In genomic region chr1:75733661-75734060, GRCh38 we compare ENCODE assay signal across 31 cellular contexts.
"Had no signal": no experiment of that assay in that cellular context is flagged by ENCODE, and none has a peak within 500 bp of the region (broad histone marks: within the 10 kb centered on the region; RNA-seq: fewer than 3 reads in every experiment).

No MANE protein-coding gene starts in this region.

- H3K4me1 ChIP-seq: ascending aorta, breast epithelium, heart left ventricle had no signal

- ATAC-seq: activated CD4-positive, alpha-beta T cell treated with anti-CD3 and anti-CD28 coated beads for 36 hours; activated naive CD4-positive, alpha-beta T cell treated with anti-CD3 and anti-CD28 coated beads, Interleukin-2, amount 50 U/mL, for 72 hours; activated T-cell treated with anti-CD3 and anti-CD28 coated beads, Interleukin-2, amount 50 U/mL, for 72 hours; esophagus mucosa; heart left ventricle; T-cell had no signal

- H3K36me3 ChIP-seq: breast epithelium had no signal

- H3K27ac ChIP-seq: ascending aorta, breast epithelium, cardiac muscle cell, coronary artery, dorsolateral prefrontal cortex, heart left ventricle had no signal

- H3K9me3 ChIP-seq: ascending aorta, breast epithelium, heart left ventricle had no signal

- DNase-seq: activated CD4-positive, alpha-beta memory T cell treated with anti-CD3 and anti-CD28 coated beads, Interleukin-2, amount 10 ng/mL, durations not matched to agents 7 days and 5 days; activated CD4-positive, alpha-beta T cell treated with anti-CD3 and anti-CD28 coated beads for 36 hours; activated CD4-positive, alpha-beta T cell treated with anti-CD3 and anti-CD28 coated beads, Interleukin-2, amount 10 ng/mL, durations not matched to agents 7 days and 5 days; activated CD4-positive, alpha-beta T cell treated with anti-CD3 and anti-CD28 coated beads, Interleukin-2, amount 50 U/mL, for 4 hours; activated CD4-positive, CD25-positive, alpha-beta regulatory T cell; activated CD4-positive, CD25-positive, alpha-beta regulatory T cell treated with anti-CD3 and anti-CD28 coated beads, Interleukin-2, amount 50 U/mL, for 72 hours; activated CD8-positive, alpha-beta memory T cell treated with anti-CD3 and anti-CD28 coated beads, Interleukin-2, amount 50 U/mL, for 48 hours; activated gamma-delta T cell; activated naive CD4-positive, alpha-beta T cell; activated naive CD4-positive, alpha-beta T cell treated with anti-CD3 and anti-CD28 coated beads, Interleukin-2, amount 10 ng/mL, durations not matched to agents 7 days and 5 days; activated naive CD8-positive, alpha-beta T cell treated with anti-CD3 and anti-CD28 coated beads, Interleukin-2, amount 10 ng/mL, durations not matched to agents 7 days and 5 days; activated T-cell treated with anti-CD3 and anti-CD28 coated beads for 4 hours; activated T-cell treated with anti-CD3 and anti-CD28 coated beads, Interleukin-2, amount 50 U/mL, for 24 hours; activated T-cell treated with anti-CD3 and anti-CD28 coated beads, Interleukin-2, amount 50 U/mL, for 72 hours; central memory CD4-positive, alpha-beta T cell; cerebellar nuclear complex; dorsolateral prefrontal cortex; effector memory CD4-positive, alpha-beta T cell; endodermal cell; foreskin fibroblast; glutamatergic neuron; heart left ventricle; SW 1271; T-cell; T1000 had no signal

- H3K4me3 ChIP-seq: ascending aorta, breast epithelium, cardiac muscle cell, coronary artery, dorsolateral prefrontal cortex, heart left ventricle had no signal

- H3K27me3 ChIP-seq: ascending aorta, breast epithelium, cardiac muscle cell, dorsolateral prefrontal cortex, heart left ventricle had no signal
